In the genomic region with DNA sequence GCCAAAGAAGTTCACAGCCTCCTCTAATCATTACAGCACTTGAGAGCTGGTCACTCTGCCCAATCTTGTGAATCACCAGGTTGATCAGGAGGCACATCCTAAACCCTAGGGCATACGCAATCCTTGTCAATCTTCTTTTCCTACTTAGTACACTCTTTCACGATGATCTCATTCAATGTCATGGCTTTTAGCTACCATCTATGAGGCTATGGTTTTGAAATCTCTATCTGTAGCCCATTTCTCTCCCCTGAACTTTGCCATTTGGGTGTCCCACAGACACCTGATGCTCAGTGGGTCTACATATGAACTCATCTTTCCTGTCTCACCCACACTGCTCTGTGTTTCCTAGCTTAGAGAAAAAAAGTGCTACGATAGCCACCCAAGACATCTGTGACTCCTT, we compare ENCODE assay signal across 13 cellular contexts. TPM values are rescaled to one million over a fixed set of nuclear protein-coding genes. Genes with fewer than 3 reads are reported as not detected.
DNase-seq lines count a peak whose midpoint lies in the region; ATAC-seq and TF ChIP-seq lines count a peak whose summit lies in the region.
"Had no signal": no experiment of that assay in that cellular context is flagged by ENCODE, and none has a peak within 500 bp of the region (broad histone marks: within the 10 kb centered on the region; RNA-seq: fewer than 3 reads in every experiment).

No MANE protein-coding gene starts in this region.

- no peak overlapping the region for H4K8ac ChIP-seq in IMR-90 (ENCODE audit: low read depth in 2 of 2, low read length in 2 of 2)

- H3K36me3 Mint-ChIP-seq in CD4-positive, alpha-beta T cell (ENCODE audit: low read depth): peaks cover 31% of the 10 kb centered on the region
- H3K36me3 Mint-ChIP-seq in activated CD4-positive, alpha-beta memory T cell treated with anti-CD3 and anti-CD28 coated beads for 36 hours: peaks cover 16% of the 10 kb centered on the region

- H4K91ac ChIP-seq in IMR-90 (ENCODE audit: insufficient read depth, low read depth, low read length): no peak overlapping the region

- dilution Hi-C loops in IMR-90 (cut with HindIII; ENCODE audit: low sequenced_read_pairs, unreplicated experiment): no loop called here

- H4K20me1 ChIP-seq in IMR-90 (ENCODE audit: insufficient read depth, low read length): no peaks in the 10 kb centered on the region

- no peak overlapping the region for H3K4me3 ChIP-seq in IMR-90 (ENCODE audit: insufficient read depth, low read depth, low read length)
- no peak overlapping the region for H3K4me3 ChIP-seq in BE2C (ENCODE audit: low read depth, low read length)

- H3K4me1 ChIP-seq in IMR-90 (ENCODE audit: control insufficient read depth, insufficient read depth, low read length): no peaks in the 10 kb centered on the region
- H3K4me1 ChIP-seq in BE2C: no peaks in the 10 kb centered on the region

- no peak overlapping the region for H3K27ac ChIP-seq in CD4-positive, alpha-beta T cell (ENCODE audit: low read depth, low read length)
- no peak overlapping the region for H3K27ac ChIP-seq in IMR-90 (ENCODE audit: insufficient read depth, low read length)

- peak overlapping the region; percentile 61 for H3K4me3 Mint-ChIP-seq in CD4-positive, alpha-beta T cell
- H3K4me3 Mint-ChIP-seq in activated CD4-positive, alpha-beta memory T cell treated with anti-CD3 and anti-CD28 coated beads for 36 hours: no peak overlapping the region

- no peak overlapping the region for H2BK120ac ChIP-seq in IMR-90 (ENCODE audit: low read depth, low read length)

- no peak overlapping the region for H2AK5ac ChIP-seq in IMR-90 (ENCODE audit: low read depth, low read length)

- no peak overlapping the region for H3K4ac ChIP-seq in IMR-90 (ENCODE audit: low read depth, low read length)

- H2BK5ac ChIP-seq in IMR-90 (ENCODE audit: low read depth, low read length, poor library complexity, severe bottlenecking): no peak overlapping the region

- H2BK20ac ChIP-seq in IMR-90 (ENCODE audit: low read depth, low read length): no peak overlapping the region

- peaks cover 23% of the 10 kb centered on the region for H3K4me1 Mint-ChIP-seq in CD4-positive, alpha-beta T cell (ENCODE audit: low read depth)
- H3K4me1 Mint-ChIP-seq in activated CD4-positive, alpha-beta memory T cell treated with anti-CD3 and anti-CD28 coated beads for 36 hours (ENCODE audit: low read depth): peaks cover 18% of the 10 kb centered on the region

- no peak overlapping the region for H2BK15ac ChIP-seq in IMR-90 (ENCODE audit: low read depth, low read length)

- H3K27me3 ChIP-seq in CD4-positive, alpha-beta T cell (ENCODE audit: control insufficient read depth, insufficient read depth, low read length): no peaks in the 10 kb centered on the region
- H3K27me3 ChIP-seq in IMR-90 (ENCODE audit: control insufficient read depth, insufficient read depth, low read length) (peaks cover 2% of the 10 kb centered on the region; the same call in 1 of the 2 replicates), BE2C (no peaks in the 10 kb centered on the region)

- DNase-seq in CD4-positive, alpha-beta T cell: no peak
- DNase-seq in IMR-90 (peak; percentile 12), kidney tubule cell (ENCODE audit: low spot score) (peak; percentile 93), BE2C (no peak), DMS153 (lab: John Stamatoyannopoulos, UW) (no peak)
- no peak for DNase-seq in activated CD4-positive, alpha-beta memory T cell treated with anti-CD3 and anti-CD28 coated beads for 36 hours
- DNase-seq: COR-L47; left cardiac atrium; MM.1S; NCI-H526; stimulated activated CD4-positive, alpha-beta T cell treated with anti-CD3 and anti-CD28 coated beads, Interleukin-4, amount 100 ng/mL, for 24 hours had no signal

- H3K23ac ChIP-seq in IMR-90 (ENCODE audit: low read depth, low read length): no peak overlapping the region

- no peak overlapping the region for H3K56ac ChIP-seq in IMR-90 (ENCODE audit: extremely low read depth, insufficient read depth, low read length)

- no peak overlapping the region for H2AK9ac ChIP-seq in IMR-90 (replicated peaks; ENCODE audit: low read depth, low read length, poor library complexity)

- WGBS in IMR-90 (ENCODE audit: extremely low coverage in 2 of 2, insufficient read length in 1 of 2), 2 experiments: no CpG with 5 or more reads among the region's 3 CpGs

- no peak for TF ChIP-seq CTCF in CD4-positive, alpha-beta T cell (IDR thresholded peaks at IDR 0.05)
- no peak for TF ChIP-seq CTCF in IMR-90 (conservative IDR thresholded peaks at IDR 0.05; ENCODE audit: low read depth, low read length)
- no peak for TF ChIP-seq CTCF in BE2C (IDR thresholded peaks at IDR 0.05; ENCODE audit: low read depth, low read length)

- TF ChIP-seq POLR2A in IMR-90 (IDR thresholded peaks at IDR 0.05; ENCODE audit: low read depth, low read length) (no peak), GM18505 (IDR thresholded peaks at IDR 0.05; ENCODE audit: borderline replicate concordance, extremely low read depth, insufficient read depth, insufficient read length) (no peak)

- peaks cover 5% of the 10 kb centered on the region for H3K27me3 Mint-ChIP-seq in CD4-positive, alpha-beta T cell
- peaks cover 1% of the 10 kb centered on the region for H3K27me3 Mint-ChIP-seq in activated CD4-positive, alpha-beta memory T cell treated with anti-CD3 and anti-CD28 coated beads for 36 hours

- H3K18ac ChIP-seq in IMR-90 (ENCODE audit: low read depth, low read length): no peak overlapping the region

- TF ChIP-seq RAD21 in IMR-90 (IDR thresholded peaks at IDR 0.05; ENCODE audit: low read length): no peak

- H3K4me2 ChIP-seq in IMR-90 (ENCODE audit: low read depth, low read length): no peak overlapping the region

- H3K9ac ChIP-seq in IMR-90 (ENCODE audit: low read depth, low read length): no peak overlapping the region

- POLR2A ChIA-PET in CD4-positive, alpha-beta T cell (lab: Charles Lee): interaction anchor here (0.7 to 1.4 kb wide), 5 partner anchors 11 to 409 kb away, joined by 3 to 4 read pairs (median 3); a partner anchor contains a TSS
- POLR2A ChIA-PET in IMR-90 (lab: Charles Lee; ENCODE audit: unreplicated experiment): no interaction called here
- POLR2A ChIA-PET in activated CD4-positive, alpha-beta memory T cell treated with anti-CD3 and anti-CD28 coated beads for 36 hours (lab: Charles Lee): interaction anchor here (0.6 to 4.1 kb wide), 5 partner anchors 20 to 458 kb away, joined by 3 to 31 read pairs (median 3); a partner anchor contains a TSS

- CTCF ChIA-PET in CD4-positive, alpha-beta T cell (lab: Charles Lee): interaction anchor here (1.1 to 3.4 kb wide), 2 partner anchors 69 to 78 kb away, joined by 3 to 27 read pairs; no protein-coding TSS in a partner anchor
- CTCF ChIA-PET in IMR-90 (lab: Yijun Ruan, JAX): no interaction called here
- CTCF ChIA-PET in activated CD4-positive, alpha-beta memory T cell treated with anti-CD3 and anti-CD28 coated beads for 36 hours (lab: Charles Lee): interaction anchor here (0.6 to 5.6 kb wide), 3 partner anchors 23 to 78 kb away, joined by 3 to 50 read pairs (median 5); no protein-coding TSS in a partner anchor

- peaks cover 9% of the 10 kb centered on the region for H3K36me3 ChIP-seq in IMR-90 (ENCODE audit: control insufficient read depth, insufficient read depth, low read length)
- no peaks in the 10 kb centered on the region for H3K36me3 ChIP-seq in BE2C

- no peaks in the 10 kb centered on the region for H3K9me3 Mint-ChIP-seq in CD4-positive, alpha-beta T cell
- no peaks in the 10 kb centered on the region for H3K9me3 Mint-ChIP-seq in activated CD4-positive, alpha-beta memory T cell treated with anti-CD3 and anti-CD28 coated beads for 36 hours

- H3K14ac ChIP-seq in IMR-90 (replicated peaks; ENCODE audit: low read depth, low read length): no peak overlapping the region

- in situ Hi-C loops in IMR-90 (cut with MboI; ENCODE audit: low sequenced_read_pairs): no loop called here

- BruUV-seq in IMR-90 (replicated peaks; lab: Mats Ljungman, UMichigan): no TSS peak

- H3K27ac Mint-ChIP-seq in CD4-positive, alpha-beta T cell: peak overlapping the region; percentile 88
- peak overlapping the region; percentile 6 for H3K27ac Mint-ChIP-seq in activated CD4-positive, alpha-beta memory T cell treated with anti-CD3 and anti-CD28 coated beads for 36 hours

- peaks cover 11 to 20% of the 10 kb centered on the region in 2 experiments for H3K79me1 ChIP-seq in IMR-90 (ENCODE audit: low read depth in 1 of 2, low read length in 2 of 2)

- H3K9me1 ChIP-seq in IMR-90 (ENCODE audit: insufficient read depth, low read length): no peaks in the 10 kb centered on the region

- no peaks in the 10 kb centered on the region for H3K9me3 ChIP-seq in CD4-positive, alpha-beta T cell (ENCODE audit: control insufficient read depth, low read length)
- no peaks in the 10 kb centered on the region for H3K9me3 ChIP-seq in IMR-90 (ENCODE audit: control insufficient read depth, insufficient read depth, low read length)
- H3K9me3 ChIP-seq in BE2C: no peaks in the 10 kb centered on the region

- intact Hi-C loops in CD4-positive, alpha-beta T cell (cut with DNase I, micrococcal nuclease): loop anchor here in 1 of 2 experiments (5.0 kb wide), 3 partner anchors 95 to 410 kb away; a partner anchor contains a TSS
- intact Hi-C loops in IMR-90 (cut with micrococcal nuclease): no loop called here
- intact Hi-C loops in activated CD4-positive, alpha-beta memory T cell treated with anti-CD3 and anti-CD28 coated beads for 36 hours (cut with micrococcal nuclease): loop anchor here (10.0 kb wide), 1 partner anchor 858 kb away; a partner anchor contains a TSS

- no peak for ATAC-seq in CD4-positive, alpha-beta T cell (ENCODE audit: poor library complexity)
- no peak for ATAC-seq in IMR-90 (ENCODE audit: low read depth)
- no peak for ATAC-seq in GM18505 (IDR thresholded peaks at IDR 0.05; ENCODE audit: unreplicated experiment)
- no peak for ATAC-seq in GM21529 (IDR thresholded peaks at IDR 0.05; ENCODE audit: unreplicated experiment)
- ATAC-seq: left cardiac atrium had no signal

- H4K5ac ChIP-seq in IMR-90 (ENCODE audit: low read depth, low read length): no peak overlapping the region

- no peak overlapping the region for H2AFZ ChIP-seq in IMR-90 (replicated peaks; ENCODE audit: low read length, poor library complexity)

RNA-seq across cellular contexts. Expression of a gene that starts 1.9 kb away (rescaled TPM):
- 1 to 10 TPM; 1.9 to 4.8 TPM for total RNA-seq in CD4-positive, alpha-beta T cell
- 28.9 and 32.8 TPM in 2 replicates for total RNA-seq in IMR-90 (2012; rRNA removed)
- polyA plus RNA-seq in IMR-90 (2012; rRNA removed): 12.2 and 12.9 TPM in 2 replicates
- polyA plus RNA-seq in IMR-90 (2012; cell fraction: cytosol; rRNA removed): 8.0 and 8.7 TPM in 2 replicates
- polyA plus RNA-seq in IMR-90 (2012; cell fraction: nucleus; rRNA removed; ENCODE audit: low replicate concordance): 3.9 and 6.0 TPM in 2 replicates
- 10 to 100 TPM; 19.8 to 20.0 TPM for total RNA-seq in activated CD4-positive, alpha-beta memory T cell treated with anti-CD3 and anti-CD28 coated beads for 36 hours
- 29.9 TPM for polyA plus RNA-seq in BE2C (2012; ENCODE audit: insufficient read depth, insufficient read length, low read depth)

RNA-seq across cellular contexts. Expression of a gene that starts 42.6 kb away (rescaled TPM):
- 10 to 100 TPM; 26.0 to 26.3 TPM for total RNA-seq in CD4-positive, alpha-beta T cell
- 6.9 and 7.5 TPM in 2 replicates for total RNA-seq in IMR-90 (2012; rRNA removed)
- polyA plus RNA-seq in IMR-90 (2012; rRNA removed): 13.8 and 15.0 TPM in 2 replicates
- polyA plus RNA-seq in IMR-90 (2012; cell fraction: cytosol; rRNA removed): 4.2 and 7.4 TPM in 2 replicates
- polyA plus RNA-seq in IMR-90 (2012; cell fraction: nucleus; rRNA removed; ENCODE audit: low replicate concordance): 6.5 and 21.4 TPM in 2 replicates
- total RNA-seq in activated CD4-positive, alpha-beta memory T cell treated with anti-CD3 and anti-CD28 coated beads for 36 hours: 10 to 100 TPM; 19.5 to 21.5 TPM
- 8.8 TPM for polyA plus RNA-seq in BE2C (2012; ENCODE audit: insufficient read depth, insufficient read length, low read depth)

Comparison
In these comparisons a context has a peak if more than half of its experiments do, and no peak if none do; other contexts are left out.
1. DNase-seq: peak in IMR-90 (single experiment) and kidney tubule cell (single experiment); none in CD4-positive, alpha-beta T cell (0 of 10), activated CD4-positive, alpha-beta memory T cell treated with anti-CD3 and anti-CD28 coated beads for 36 hours (single experiment), BE2C (single experiment) and DMS153 (single experiment).